Comparison of ENCODE assay signal across 20 cellular contexts in genomic region chr13:85993567-85993966, GRCh38.
A peak's percentile ranks its signal among the peaks of the same experiment; 100 is the strongest.
DNase-seq lines count a peak whose midpoint lies in the region; ATAC-seq and TF ChIP-seq lines count a peak whose summit lies in the region.
"Had no signal": no experiment of that assay in that cellular context is flagged by ENCODE, and none has a peak within 500 bp of the region (broad histone marks: within the 10 kb centered on the region; RNA-seq: fewer than 3 reads in every experiment).

No MANE protein-coding gene starts in this region.

- no peaks in the 10 kb centered on the region for H3K36me3 ChIP-seq in endodermal cell (ENCODE audit: control insufficient read depth, insufficient read depth, low read length)
- H3K36me3 ChIP-seq: BLaER1 treated with 17β-estradiol and CSF1 and Interleukin-3, amounts not matched to agents 10 nM and 100 nM had no signal

- H3K27me3 ChIP-seq in endodermal cell (ENCODE audit: control insufficient read depth, insufficient read depth, low read length, poor library complexity, severe bottlenecking): no peaks in the 10 kb centered on the region
- H3K27me3 ChIP-seq: BLaER1 treated with 17β-estradiol and CSF1 and Interleukin-3, amounts not matched to agents 10 nM and 100 nM had no signal

- peaks cover 2% of the 10 kb centered on the region for H3K4me1 Mint-ChIP-seq in endodermal cell
- H3K4me1 Mint-ChIP-seq: B cell, GM23338 had no signal

- no peaks in the 10 kb centered on the region for H3K27me3 Mint-ChIP-seq in endodermal cell (ENCODE audit: insufficient read depth)
- H3K27me3 Mint-ChIP-seq: B cell, IgD-negative memory B cell had no signal

- H3K36me3 Mint-ChIP-seq in endodermal cell (ENCODE audit: low read depth): no peaks in the 10 kb centered on the region
- H3K36me3 Mint-ChIP-seq: CD8-positive, alpha-beta T cell; IgD-negative memory B cell had no signal

- H3K9me3 ChIP-seq in endodermal cell (ENCODE audit: control insufficient read depth, low read length): no peaks in the 10 kb centered on the region
- H3K9me3 ChIP-seq: BLaER1 treated with 17β-estradiol and CSF1 and Interleukin-3, amounts not matched to agents 10 nM and 100 nM had no signal

- TF ChIP-seq CTCF in endodermal cell (conservative IDR thresholded peaks at IDR 0.05): no peak

- no peak overlapping the region for H3K4me3 Mint-ChIP-seq in endodermal cell
- H3K4me3 Mint-ChIP-seq: B cell; CD8-positive, alpha-beta T cell; GM23338; HFFc6; IgD-negative memory B cell had no signal

- no peaks in the 10 kb centered on the region for H3K9me3 Mint-ChIP-seq in endodermal cell
- H3K9me3 Mint-ChIP-seq: GM23338 had no signal

- H3K9ac ChIP-seq in endodermal cell (ENCODE audit: extremely low read depth, low read length, poor library complexity, severe bottlenecking): no peak overlapping the region
- H3K9ac ChIP-seq: BLaER1 treated with 17β-estradiol and CSF1 and Interleukin-3, amounts not matched to agents 10 nM and 100 nM had no signal

- no peak overlapping the region for H3K4me3 ChIP-seq in endodermal cell (ENCODE audit: low read length)
- H3K4me3 ChIP-seq: BLaER1 treated with 17β-estradiol and CSF1 and Interleukin-3, amounts not matched to agents 10 nM and 100 nM; GM23338 had no signal

- H3K27ac ChIP-seq in endodermal cell (ENCODE audit: low read depth, low read length): no peak overlapping the region
- H3K27ac ChIP-seq: BLaER1 treated with 17β-estradiol and CSF1 and Interleukin-3, amounts not matched to agents 10 nM and 100 nM; HL-60 had no signal

- ATAC-seq in HG03432 (IDR thresholded peaks at IDR 0.05; ENCODE audit: unreplicated experiment) (peak; percentile 29), GM18870 (IDR thresholded peaks at IDR 0.05; ENCODE audit: unreplicated experiment) (no peak)
- ATAC-seq: CD8-positive, alpha-beta T cell; GM23338; HCT116; HepG2 had no signal

- no peak overlapping the region for H3K27ac Mint-ChIP-seq in endodermal cell
- H3K27ac Mint-ChIP-seq: B cell; CD8-positive, alpha-beta T cell; GM23338; HFFc6; IgD-negative memory B cell had no signal

- DNase-seq in ELR (ENCODE audit: low read depth) (peak; percentile 50), OCI-M1 (lab: John Stamatoyannopoulos, UW) (peak; percentile 75), endodermal cell (no peak), RPMI8226 (no peak)
- DNase-seq: Calu3; CD8-positive, alpha-beta T cell; DMS79 treated with DMSO at 0.1 percent for 48 hours; H7; HFFc6; Kasumi-1; KBM-7 had no signal

- H3K4me1 ChIP-seq in endodermal cell (ENCODE audit: control insufficient read depth, insufficient read depth, low read length): no peaks in the 10 kb centered on the region
- H3K4me1 ChIP-seq: BLaER1 treated with 17β-estradiol and CSF1 and Interleukin-3, amounts not matched to agents 10 nM and 100 nM had no signal

- no CpG with 5 or more reads among the region's 1 CpG for WGBS in endodermal cell (ENCODE audit: insufficient coverage in 1 of 2, insufficient read length in 1 of 2), 2 experiments

Comparison
In these comparisons a context has a peak if more than half of its experiments do, and no peak if none do; other contexts are left out.
1. DNase-seq: peak in ELR (single experiment) and OCI-M1 (single experiment); none in endodermal cell (single experiment) and RPMI8226 (single experiment).